28 cellular contexts compared by ENCODE assay signal in the genomic region with DNA sequence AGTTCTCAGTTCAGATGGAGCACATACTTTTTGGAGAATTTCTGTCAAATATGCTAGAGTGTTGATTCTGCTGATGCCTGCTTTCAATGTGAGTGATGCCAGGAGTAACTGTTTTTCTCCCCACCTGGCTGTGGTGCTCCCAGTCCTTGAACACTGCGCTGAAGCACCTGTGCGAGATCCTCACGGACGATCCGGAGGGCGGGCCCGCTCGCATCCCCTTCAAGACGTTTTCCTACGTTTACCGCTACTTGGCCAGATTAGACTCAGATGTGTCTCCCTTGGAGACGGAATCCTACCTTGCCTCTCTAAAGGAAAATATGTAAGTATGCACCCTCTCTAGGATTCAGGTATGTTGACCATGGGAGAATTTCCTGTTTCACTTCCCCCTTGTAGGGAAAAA. TPM values are rescaled to one million over a fixed set of nuclear protein-coding genes. Genes with fewer than 3 reads are reported as not detected.
"Had no signal": no experiment of that assay in that cellular context is flagged by ENCODE, and none has a peak within 500 bp of the region (broad histone marks: within the 10 kb centered on the region; RNA-seq: fewer than 3 reads in every experiment).

No MANE protein-coding gene starts in this region.

- H3K27ac Mint-ChIP-seq: activated CD8-positive, alpha-beta T cell treated with anti-CD3 and anti-CD28 coated beads, Interleukin-2, amount 10 ng/mL, durations not matched to agents 7 days and 5 days; activated naive CD4-positive, alpha-beta T cell treated with anti-CD3 and anti-CD28 coated beads, Interleukin-2, amount 50 U/mL, for 72 hours; activated naive CD8-positive, alpha-beta T cell treated with anti-CD3 and anti-CD28 coated beads, Interleukin-2, amount 50 U/mL, for 24 hours; activated T-cell treated with anti-CD3 and anti-CD28 coated beads, Interleukin-2, amount 50 U/mL, for 24 hours; T-helper 2 cell treated with Interferon-gamma antibody and Interleukin-4, amounts not matched to agents 5 μg/mL and 100 μg/mL, for 36 hours; WTC11 had no signal

- H3K27me3 Mint-ChIP-seq: activated naive CD8-positive, alpha-beta T cell treated with anti-CD3 and anti-CD28 coated beads, Interleukin-2, amount 50 U/mL, for 24 hours; activated T-cell treated with anti-CD3 and anti-CD28 coated beads, Interleukin-2, amount 50 U/mL, for 24 hours had no signal

- H3K4me1 ChIP-seq: Peyer's patch had no signal

- H3K36me3 Mint-ChIP-seq: activated naive CD4-positive, alpha-beta T cell treated with anti-CD3 and anti-CD28 coated beads, Interleukin-2, amount 50 U/mL, for 72 hours; WTC11 had no signal

- H3K4me3 ChIP-seq: ascending aorta, body of pancreas, K562, Peyer's patch, SJSA1 had no signal

- H3K36me3 ChIP-seq: ascending aorta, Peyer's patch, SJSA1 had no signal

- H3K27ac ChIP-seq: ascending aorta, Peyer's patch, SJSA1 had no signal

- DNase-seq: activated CD4-positive, alpha-beta T cell treated with anti-CD3 and anti-CD28 coated beads for 48 hours; activated CD4-positive, alpha-beta T cell treated with anti-CD3 and anti-CD28 coated beads, Interleukin-2, amount 50 U/mL, for 4 hours; activated CD4-positive, CD25-positive, alpha-beta regulatory T cell treated with anti-CD3 and anti-CD28 coated beads, Interleukin-2, amount 50 U/mL, for 72 hours; activated CD8-positive, alpha-beta memory T cell treated with anti-CD3 and anti-CD28 coated beads, Interleukin-2, amount 50 U/mL, for 48 hours; activated CD8-positive, alpha-beta T cell treated with anti-CD3 and anti-CD28 coated beads, Interleukin-2, amount 10 ng/mL, durations not matched to agents 7 days and 5 days; activated effector memory CD4-positive, alpha-beta T cell treated with anti-CD3 and anti-CD28 coated beads, Interleukin-2, amount 50 U/mL, for 16 hours; activated naive CD4-positive, alpha-beta T cell treated with Interleukin-2 at 50 U/mL for 16 hours; activated naive CD8-positive, alpha-beta T cell treated with anti-CD3 and anti-CD28 coated beads, Interleukin-2, amount 50 U/mL, for 24 hours; activated T-cell treated with anti-CD3 and anti-CD28 coated beads, Interleukin-2, amount 50 U/mL, for 24 hours; amniotic stem cell; NCI-H1048; NCI-H146; NCI-H1930; NCI-H345; NCI-H510A; NCI-H526 treated with DMSO at 0.1 percent for 48 hours; NCI-H82; OCI-M1; SW 1271 had no signal

- H3K9me3 ChIP-seq: ascending aorta, body of pancreas, Peyer's patch, SJSA1 had no signal

- H3K9me3 Mint-ChIP-seq: activated naive CD4-positive, alpha-beta T cell treated with anti-CD3 and anti-CD28 coated beads, Interleukin-2, amount 50 U/mL, for 72 hours; activated naive CD8-positive, alpha-beta T cell treated with anti-CD3 and anti-CD28 coated beads, Interleukin-2, amount 50 U/mL, for 24 hours; activated T-cell treated with anti-CD3 and anti-CD28 coated beads, Interleukin-2, amount 50 U/mL, for 24 hours; central memory CD8-positive, alpha-beta T cell; T-helper 2 cell treated with Interferon-gamma antibody and Interleukin-4, amounts not matched to agents 5 μg/mL and 100 μg/mL, for 36 hours; WTC11 had no signal

- H3K4me3 Mint-ChIP-seq: activated CD8-positive, alpha-beta T cell treated with anti-CD3 and anti-CD28 coated beads, Interleukin-2, amount 10 ng/mL, durations not matched to agents 7 days and 5 days; activated naive CD8-positive, alpha-beta T cell treated with anti-CD3 and anti-CD28 coated beads, Interleukin-2, amount 50 U/mL, for 24 hours; activated T-cell treated with anti-CD3 and anti-CD28 coated beads, Interleukin-2, amount 50 U/mL, for 24 hours; central memory CD8-positive, alpha-beta T cell; T-helper 2 cell treated with Interferon-gamma antibody and Interleukin-4, amounts not matched to agents 5 μg/mL and 100 μg/mL, for 36 hours; WTC11 had no signal

- H3K27me3 ChIP-seq: ascending aorta, body of pancreas, Peyer's patch, SJSA1 had no signal

- H3K4me1 Mint-ChIP-seq: activated naive CD8-positive, alpha-beta T cell treated with anti-CD3 and anti-CD28 coated beads, Interleukin-2, amount 50 U/mL, for 24 hours had no signal

RNA-seq across cellular contexts. Expression of a gene that starts 19.4 kb away (rescaled TPM):
- total RNA-seq: ascending aorta, WTC11 had no signal
